21 cellular contexts compared by ENCODE assay signal in genomic region chr6:7196685-7197283, GRCh38.
"Had no signal": no experiment of that assay in that cellular context is flagged by ENCODE, and none has a peak within 500 bp of the region (broad histone marks: within the 10 kb centered on the region; RNA-seq: fewer than 3 reads in every experiment).

No MANE protein-coding gene starts in this region.

- H3K27me3 Mint-ChIP-seq: activated naive CD8-positive, alpha-beta T cell; central memory CD8-positive, alpha-beta T cell; T-cell had no signal

- H3K27ac ChIP-seq: breast epithelium, coronary artery, heart left ventricle, neutrophil, ovary, thoracic aorta, WERI-Rb-1 had no signal

- H3K27me3 ChIP-seq: breast epithelium, heart left ventricle, neutrophil, ovary, right atrium auricular region had no signal

- ATAC-seq: stimulated activated effector memory CD8-positive, alpha-beta T cell treated with anti-CD3 and anti-CD28 coated beads, Interleukin-12 subunit alpha, Interleukin-12 subunit beta, amount 100 ng/mL, for 72 hours had no signal

- H3K9me3 Mint-ChIP-seq: activated T-cell treated with anti-CD3 and anti-CD28 coated beads, Interleukin-2, amount 50 U/mL, for 4 hours; activated T-helper 2 cell treated with anti-CD3 and anti-CD28 coated beads, Interferon-gamma antibody, Interleukin-2, Interleukin-4, amounts not matched to agents 10 μg/mL and 5 μg/mL and 100 μg/mL, durations not matched to agents 14 hours and 24 hours and 36 hours; central memory CD8-positive, alpha-beta T cell; nephron; stimulated activated effector memory CD8-positive, alpha-beta T cell treated with anti-CD3 and anti-CD28 coated beads, Interleukin-12 subunit alpha, Interleukin-12 subunit beta, amount 100 ng/mL, for 72 hours; T-cell; T-helper 2 cell treated with Interferon-gamma antibody and Interleukin-4, amounts not matched to agents 5 μg/mL and 100 μg/mL, for 36 hours had no signal

- H3K4me3 ChIP-seq: breast epithelium, coronary artery, heart left ventricle, ovary, prostate gland, right atrium auricular region, thoracic aorta had no signal

- H3K4me3 Mint-ChIP-seq: activated T-cell treated with anti-CD3 and anti-CD28 coated beads, Interleukin-2, amount 50 U/mL, for 4 hours; nephron; stimulated activated effector memory CD8-positive, alpha-beta T cell treated with anti-CD3 and anti-CD28 coated beads, Interleukin-12 subunit alpha, Interleukin-12 subunit beta, amount 100 ng/mL, for 72 hours had no signal

- H3K36me3 ChIP-seq: breast epithelium, ovary, prostate gland, thoracic aorta had no signal

- H3K9me3 ChIP-seq: breast epithelium, heart left ventricle, neutrophil, ovary, prostate gland, right atrium auricular region, thoracic aorta had no signal

- DNase-seq: activated CD4-positive, CD25-positive, alpha-beta regulatory T cell treated with anti-CD3 and anti-CD28 coated beads, Interleukin-2, amount 50 U/mL, for 72 hours; activated T-cell treated with anti-CD3 and anti-CD28 coated beads, Interleukin-2, amount 50 U/mL, for 4 hours; heart left ventricle; left ventricle myocardium superior; ovary; small intestine; stimulated activated CD4-positive, alpha-beta T cell treated with anti-CD3 and anti-CD28 coated beads, Interleukin-2, amount 100 ng/mL, for 24 hours; WERI-Rb-1 had no signal
